Comparison of ENCODE assay signal across 14 cellular contexts in genomic region chr5:6812800-6813731, GRCh38.
DNase-seq lines count a peak whose midpoint lies in the region; ATAC-seq, FAIRE-seq and TF ChIP-seq lines count a peak whose summit lies in the region.
"Had no signal": no experiment of that assay in that cellular context is flagged by ENCODE, and none has a peak within 500 bp of the region (broad histone marks: within the 10 kb centered on the region; RNA-seq: fewer than 3 reads in every experiment).

No MANE protein-coding gene starts in this region.

- no TSS peak for BruUV-seq in HepG2 (replicated peaks; lab: Mats Ljungman, UMichigan)

- H3K4me3 ChIP-seq in right lobe of liver (no peak overlapping the region), HepG2 (replicated peaks in 1 of 3; ENCODE audit: insufficient read depth in 1 of 3, low read depth in 2 of 3, low read length in 3 of 3) (no peak overlapping the region), colonic mucosa (no peak overlapping the region), lung (no peak overlapping the region), HAP-1 (no peak overlapping the region)
- H3K4me3 ChIP-seq: vagina had no signal

- H3K9ac ChIP-seq in HepG2 (ENCODE audit: insufficient read depth, low read depth, low read length) (no peak overlapping the region), colonic mucosa (ENCODE audit: low read depth in 2 of 2, low read length in 2 of 2) (no peak overlapping the region)

- DNase-seq in right lobe of liver (peak in 1 of 3 donors; percentile 40), HepG2 (ENCODE audit: low spot score) (no peak), colonic mucosa (peak; percentile 85), lung (ENCODE audit: low spot score) (peak; percentile 80), HFFc6 (no peak), activated gamma-delta T cell (lab: John Stamatoyannopoulos, UW) (no peak), HAP-1 (ENCODE audit: low spot score in 2 of 2) (no peak), T-helper 17 cell (no peak)
- DNase-seq: activated CD4-positive, alpha-beta T cell treated with anti-CD3 and anti-CD28 coated beads, Interleukin-2, amount 10 ng/mL, durations not matched to agents 24 days and 14 days; foreskin melanocyte; NCI-H1436; NK-92 treated with Interleukin-12 subunit alpha and Interleukin-12 subunit beta, amount 100 ng/mL, for 24 hours had no signal

- TF ChIP-seq RAD21 in HepG2 (CRISPR knock-in tag; IDR thresholded peaks at IDR 0.05) = no peak

- H3K27ac ChIP-seq in right lobe of liver (no peak overlapping the region), HepG2 (ENCODE audit: extremely low read length, insufficient read depth, low read length) (no peak overlapping the region), colonic mucosa (no peak overlapping the region), lung (ENCODE audit: low read depth in 1 of 2, low read length in 1 of 2) (no peak overlapping the region)
- H3K27ac ChIP-seq: vagina had no signal

- in situ Hi-C loops in HepG2 (cut with HindIII; ENCODE audit: extremely low pct_ligation_motif_present, low pct_unique_long_range_greater_than_20kb) = loop anchor here (25.0 kb wide), 2 partner anchors 574 to 774 kb away; partner anchors contain the start of gene ADCY2
- in situ Hi-C loops in HAP-1 (cut with MboI; ENCODE audit: low sequenced_read_pairs) = no loop called here

- H3K9me3 ChIP-seq in right lobe of liver (no peaks in the 10 kb centered on the region), HepG2 (ENCODE audit: low read length) (no peaks in the 10 kb centered on the region), colonic mucosa (no peaks in the 10 kb centered on the region), lung (ENCODE audit: control insufficient read depth in 2 of 2, insufficient read depth in 1 of 2, low read length in 1 of 2) (no peaks in the 10 kb centered on the region), HAP-1 (no peaks in the 10 kb centered on the region), T-helper 17 cell (ENCODE audit: control insufficient read depth, low read length, poor library complexity, severe bottlenecking) (no peaks in the 10 kb centered on the region)
- H3K9me3 ChIP-seq: vagina had no signal

- POLR2A ChIA-PET in HepG2 (lab: Yijun Ruan, JAX) = no interaction called here

- H3K4me1 ChIP-seq in right lobe of liver (peaks cover 0 to 8% (median 0%) of the 10 kb centered on the region in 4 donors), HepG2 (ENCODE audit: insufficient read depth, low read length) (no peaks in the 10 kb centered on the region), colonic mucosa (no peaks in the 10 kb centered on the region), lung (ENCODE audit: control insufficient read depth in 2 of 2, insufficient read depth in 2 of 2, low read length in 2 of 2) (no peaks in the 10 kb centered on the region), HAP-1 (no peaks in the 10 kb centered on the region)

- H2AFZ ChIP-seq in HepG2 (ENCODE audit: low read length) = no peak overlapping the region

- TF ChIP-seq CTCF in right lobe of liver (IDR thresholded peaks at IDR 0.05) (no peak), HepG2 (CRISPR knock-in tag; IDR thresholded peaks at IDR 0.05) (no peak), colonic mucosa (IDR thresholded peaks at IDR 0.05) (no peak), lung (IDR thresholded peaks at IDR 0.05; ENCODE audit: control extremely low read depth, extremely low read depth) (no peak), HFFc6 (IDR thresholded peaks at IDR 0.05) (no peak)

- 50% methylated on average over 7 of the region's 8 CpGs for WGBS in right lobe of liver (ENCODE audit: insufficient coverage, low coverage, low lambda C conversion rate, missing lambda C conversion rate)
- 7% methylated on average over 8 of the region's 8 CpGs for WGBS in HepG2 (ENCODE audit: low lambda C conversion rate)
- 49 to 72% methylated on average over 8 of the region's 8 CpGs for WGBS in lung, 2 donors

- no peaks in the 10 kb centered on the region; the same call in 1 of the 2 replicates for H3K9me3 Mint-ChIP-seq in HFFc6
- H3K9me3 Mint-ChIP-seq: activated CD4-positive, alpha-beta T cell treated with anti-CD3 and anti-CD28 coated beads, Interleukin-2, amount 10 ng/mL, durations not matched to agents 24 days and 14 days had no signal

- no peaks in the 10 kb centered on the region for H3K36me3 ChIP-seq in right lobe of liver
- H3K36me3 ChIP-seq in HepG2 (replicated peaks in 1 of 2; ENCODE audit: control insufficient read depth in 1 of 2, insufficient read depth in 2 of 2, low read length in 2 of 2) = no peaks in the 10 kb centered on the region
- no peaks in the 10 kb centered on the region for H3K36me3 ChIP-seq in colonic mucosa
- no peaks in the 10 kb centered on the region for H3K36me3 ChIP-seq in lung (ENCODE audit: control insufficient read depth in 2 of 2, insufficient read depth in 2 of 2, low read length in 2 of 2)
- H3K36me3 ChIP-seq in HAP-1 (replicated peaks) = no peaks in the 10 kb centered on the region
- H3K36me3 ChIP-seq: vagina had no signal

- TF ChIP-seq POLR2A in right lobe of liver (IDR thresholded peaks at IDR 0.05) = no peak
- no peak for TF ChIP-seq POLR2A in HepG2 (IDR thresholded peaks at IDR 0.05; ENCODE audit: insufficient read depth in 1 of 2, low read depth in 2 of 2, low read length in 2 of 2)

- TF ChIP-seq EP300 in HepG2 (IDR thresholded peaks at IDR 0.05; ENCODE audit: low read depth in 2 of 2, low read length in 2 of 2) (no peak), HepG2 (CRISPR knock-in tag; IDR thresholded peaks at IDR 0.05; ENCODE audit: borderline replicate concordance) (no peak)

- ATAC-seq in right lobe of liver (peak; percentile 40 to 61 (median 61)), HepG2 (no peak), lung (ENCODE audit: insufficient read depth, low FRiP score) (peak; percentile 77), T-helper 17 cell (no peak)
- ATAC-seq: HCT116 had no signal

- H3K27ac Mint-ChIP-seq in HFFc6 (no peak overlapping the region), T-helper 17 cell (no peak overlapping the region)
- H3K27ac Mint-ChIP-seq: activated CD4-positive, alpha-beta T cell treated with anti-CD3 and anti-CD28 coated beads, Interleukin-2, amount 10 ng/mL, durations not matched to agents 24 days and 14 days had no signal

- no peaks in the 10 kb centered on the region for H3K27me3 ChIP-seq in right lobe of liver
- H3K27me3 ChIP-seq in HepG2 (ENCODE audit: control insufficient read depth in 1 of 2, insufficient read depth in 2 of 2, low read length in 2 of 2) = peaks cover 0 to 10% of the 10 kb centered on the region in 2 experiments; a peak in 2 of 5 replicates
- no peaks in the 10 kb centered on the region for H3K27me3 ChIP-seq in colonic mucosa
- H3K27me3 ChIP-seq in lung (ENCODE audit: control insufficient read depth, insufficient read depth) = no peaks in the 10 kb centered on the region
- H3K27me3 ChIP-seq in HAP-1 (ENCODE audit: low read depth) = no peaks in the 10 kb centered on the region
- H3K27me3 ChIP-seq: vagina had no signal

- intact Hi-C loops in right lobe of liver (cut with DNase I) = no loop called here
- intact Hi-C loops in HepG2 (cut with micrococcal nuclease; ENCODE audit: unreplicated experiment) = no loop called here
- intact Hi-C loops in colonic mucosa (cut with DNase I) = loop anchor here (5.0 kb wide), 1 partner anchor 46 kb away; no protein-coding TSS in a partner anchor

- H3K27me3 Mint-ChIP-seq in HFFc6 (ENCODE audit: insufficient read depth) (peaks cover 11% of the 10 kb centered on the region), T-helper 17 cell (peaks cover 41% of the 10 kb centered on the region)

- H3K36me3 Mint-ChIP-seq in HFFc6 (ENCODE audit: low read depth) = no peaks in the 10 kb centered on the region
- no peaks in the 10 kb centered on the region for H3K36me3 Mint-ChIP-seq in T-helper 17 cell (ENCODE audit: low read depth)

- H4K20me1 ChIP-seq in HepG2 (ENCODE audit: insufficient read depth, low read length) = no peaks in the 10 kb centered on the region

- FAIRE-seq in HepG2 (lab: Jason Lieb, UNC) = no peak

- CTCF ChIA-PET in HepG2 (lab: Yijun Ruan, JAX; ENCODE audit: low intra/inter-chr PET ratio, low total read pairs) = no interaction called here

- H3K79me2 ChIP-seq in HepG2 (ENCODE audit: insufficient read depth, low read length) = no peaks in the 10 kb centered on the region

- no peaks in the 10 kb centered on the region for H3K4me1 Mint-ChIP-seq in HFFc6 (ENCODE audit: low read depth)
- H3K4me1 Mint-ChIP-seq in T-helper 17 cell = no peaks in the 10 kb centered on the region
- H3K4me1 Mint-ChIP-seq: activated CD4-positive, alpha-beta T cell treated with anti-CD3 and anti-CD28 coated beads, Interleukin-2, amount 10 ng/mL, durations not matched to agents 24 days and 14 days had no signal

- H3K4me3 Mint-ChIP-seq in HFFc6 = no peak overlapping the region
- H3K4me3 Mint-ChIP-seq in T-helper 17 cell = no peak overlapping the region
- H3K4me3 Mint-ChIP-seq: activated CD4-positive, alpha-beta T cell treated with anti-CD3 and anti-CD28 coated beads, Interleukin-2, amount 10 ng/mL, durations not matched to agents 24 days and 14 days had no signal

- no peak overlapping the region for H3K4me2 ChIP-seq in HepG2 (ENCODE audit: low read depth, low read length)

Comparison
In these comparisons a context has a peak if more than half of its experiments do, and no peak if none do; other contexts are left out.
1. ATAC-seq: peak in right lobe of liver (4 of 4) and lung (single experiment); none in HepG2 (single experiment) and T-helper 17 cell (single experiment).
2. DNase-seq: peak in colonic mucosa (single experiment) and lung (single experiment); none in HepG2 (single experiment), HFFc6 (single experiment), activated gamma-delta T cell (single experiment), HAP-1 (0 of 2) and T-helper 17 cell (0 of 3).